Comparison of ENCODE assay signal across 1 cellular context in the genomic region with DNA sequence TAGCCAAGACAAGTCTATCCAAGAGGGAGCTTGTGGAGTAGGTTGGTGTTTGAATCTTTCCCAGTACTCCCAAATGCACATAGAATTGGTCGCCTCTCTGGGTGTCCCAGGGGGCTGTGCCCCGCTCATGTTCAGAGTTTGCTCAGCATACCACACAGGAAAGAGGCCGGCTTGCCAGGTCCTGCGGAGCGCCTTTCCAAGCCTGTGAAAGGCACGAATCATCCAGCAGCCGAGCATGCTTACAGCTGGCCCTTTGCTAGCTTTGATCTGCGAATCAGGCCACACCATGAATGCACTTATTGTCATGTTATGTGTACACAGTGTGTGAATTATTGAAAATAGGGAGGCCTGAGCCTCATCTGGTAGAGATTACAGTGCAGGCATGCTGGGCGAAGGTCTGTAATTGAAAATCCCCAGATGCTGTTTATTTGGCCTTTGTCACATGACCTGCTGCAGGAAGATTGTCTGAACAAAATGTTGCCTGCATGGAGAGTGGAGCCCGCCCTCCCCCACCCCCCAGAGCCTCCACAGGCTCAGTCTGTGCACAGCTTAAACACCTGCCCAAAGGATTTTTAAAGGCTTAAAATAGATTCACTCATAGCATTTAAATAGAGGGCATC.
TF ChIP-seq lines count a peak whose summit lies in the region.

No MANE protein-coding gene starts in this region.

TF ChIP-seq in HepG2, 621 proteins besides CTCF, POLR2A, EP300 and RAD21 (continued from another document and continues in another):
- TF ChIP-seq ZNF441 (CRISPR knock-in tag; IDR thresholded peaks at IDR 0.05; ENCODE audit: borderline replicate concordance) (no peak), HHEX (CRISPR knock-in tag; IDR thresholded peaks at IDR 0.05) (peak; percentile 88), FOXM1 (CRISPR knock-in tag; IDR thresholded peaks at IDR 0.05) (no peak), GABPA (IDR thresholded peaks at IDR 0.05; ENCODE audit: low read depth, low read length) (no peak), GABPA (CRISPR knock-in tag; IDR thresholded peaks at IDR 0.05; ENCODE audit: low read depth) (no peak), ZNF7 (CRISPR knock-in tag; IDR thresholded peaks at IDR 0.05) (no peak), MED8 (CRISPR knock-in tag; IDR thresholded peaks at IDR 0.05; ENCODE audit: insufficient replicate concordance) (peak; percentile 63), SETDB1 (CRISPR knock-in tag; IDR thresholded peaks at IDR 0.05; ENCODE audit: borderline replicate concordance) (no peak), FIP1L1 (IDR thresholded peaks at IDR 0.05; ENCODE audit: borderline replicate concordance, insufficient read depth, low read depth, low read length) (no peak), POLR2G (IDR thresholded peaks at IDR 0.05; ENCODE audit: low read depth, low read length) (peak; percentile 71), ZNF296 (CRISPR knock-in tag; conservative IDR thresholded peaks at IDR 0.05) (no peak), SALL1 (CRISPR knock-in tag; IDR thresholded peaks at IDR 0.05) (peak; percentile 99), TSC22D2 (CRISPR knock-in tag; IDR thresholded peaks at IDR 0.05; ENCODE audit: borderline replicate concordance) (no peak), HOXA3 (CRISPR knock-in tag; IDR thresholded peaks at IDR 0.05) (peak; percentile 84; the same call in 1 of the 2 replicates), NCOR1 (IDR thresholded peaks at IDR 0.05; ENCODE audit: borderline replicate concordance, low read length) (peak; percentile 82; the same call in 1 of the 2 replicates), TCF7L2 (IDR thresholded peaks at IDR 0.05; ENCODE audit: low read depth, low read length) (peak; percentile 60; the same call in 1 of the 2 replicates), MYNN (CRISPR knock-in tag; IDR thresholded peaks at IDR 0.05; ENCODE audit: low read depth) (no peak), PAX8 (CRISPR knock-in tag; IDR thresholded peaks at IDR 0.05; ENCODE audit: borderline replicate concordance) (no peak), NFIC (IDR thresholded peaks at IDR 0.05; ENCODE audit: low read length) (peak; percentile 77; the same call in 1 of the 2 replicates), ZNF235 (CRISPR knock-in tag; IDR thresholded peaks at IDR 0.05; ENCODE audit: borderline replicate concordance) (no peak), ZNF550 (CRISPR knock-in tag; IDR thresholded peaks at IDR 0.05; ENCODE audit: borderline replicate concordance) (no peak), SRY (CRISPR knock-in tag; IDR thresholded peaks at IDR 0.05) (no peak), MBD4 (IDR thresholded peaks at IDR 0.05; ENCODE audit: borderline replicate concordance, low read length) (no peak), ZNF451 (CRISPR knock-in tag; IDR thresholded peaks at IDR 0.05) (no peak), NFE2 (CRISPR knock-in tag; IDR thresholded peaks at IDR 0.05) (no peak), NKX3-1 (CRISPR knock-in tag; IDR thresholded peaks at IDR 0.05) (peak; percentile 66), ZFP36 (IDR thresholded peaks at IDR 0.05; ENCODE audit: borderline replicate concordance, low read depth, low read length, partially characterized antibody) (no peak), KLF6 (CRISPR knock-in tag; IDR thresholded peaks at IDR 0.05) (no peak), HDAC2 (CRISPR knock-in tag; IDR thresholded peaks at IDR 0.05) (peak; percentile 97), SRSF9 (IDR thresholded peaks at IDR 0.05; ENCODE audit: borderline replicate concordance, insufficient read depth, low read depth, low read length, poor library complexity, severe bottlenecking) (no peak), PRPF4 (IDR thresholded peaks at IDR 0.05; ENCODE audit: low read depth, low read length, poor library complexity, severe bottlenecking) (no peak)
- TF ChIP-seq, protein P1, sequence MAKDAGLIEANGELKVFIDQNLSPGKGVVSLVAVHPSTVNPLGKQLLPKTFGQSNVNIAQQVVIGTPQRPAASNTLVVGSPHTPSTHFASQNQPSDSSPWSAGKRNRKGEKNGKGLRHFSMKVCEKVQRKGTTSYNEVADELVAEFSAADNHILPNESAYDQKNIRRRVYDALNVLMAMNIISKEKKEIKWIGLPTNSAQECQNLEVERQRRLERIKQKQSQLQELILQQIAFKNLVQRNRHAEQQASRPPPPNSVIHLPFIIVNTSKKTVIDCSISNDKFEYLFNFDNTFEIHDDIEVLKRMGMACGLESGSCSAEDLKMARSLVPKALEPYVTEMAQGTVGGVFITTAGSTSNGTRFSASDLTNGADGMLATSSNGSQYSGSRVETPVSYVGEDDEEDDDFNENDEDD (CRISPR knock-in tag; IDR thresholded peaks at IDR 0.05; ENCODE audit: borderline replicate concordance): peak; percentile 55; the same call in 1 of the 2 replicates
- TF ChIP-seq, protein P2, sequence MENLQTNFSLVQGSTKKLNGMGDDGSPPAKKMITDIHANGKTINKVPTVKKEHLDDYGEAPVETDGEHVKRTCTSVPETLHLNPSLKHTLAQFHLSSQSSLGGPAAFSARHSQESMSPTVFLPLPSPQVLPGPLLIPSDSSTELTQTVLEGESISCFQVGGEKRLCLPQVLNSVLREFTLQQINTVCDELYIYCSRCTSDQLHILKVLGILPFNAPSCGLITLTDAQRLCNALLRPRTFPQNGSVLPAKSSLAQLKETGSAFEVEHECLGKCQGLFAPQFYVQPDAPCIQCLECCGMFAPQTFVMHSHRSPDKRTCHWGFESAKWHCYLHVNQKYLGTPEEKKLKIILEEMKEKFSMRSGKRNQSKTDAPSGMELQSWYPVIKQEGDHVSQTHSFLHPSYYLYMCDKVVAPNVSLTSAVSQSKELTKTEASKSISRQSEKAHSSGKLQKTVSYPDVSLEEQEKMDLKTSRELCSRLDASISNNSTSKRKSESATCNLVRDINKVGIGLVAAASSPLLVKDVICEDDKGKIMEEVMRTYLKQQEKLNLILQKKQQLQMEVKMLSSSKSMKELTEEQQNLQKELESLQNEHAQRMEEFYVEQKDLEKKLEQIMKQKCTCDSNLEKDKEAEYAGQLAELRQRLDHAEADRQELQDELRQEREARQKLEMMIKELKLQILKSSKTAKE (CRISPR knock-in tag; IDR thresholded peaks at IDR 0.05; ENCODE audit: borderline replicate concordance): peak; percentile 77; the same call in 1 of the 2 replicates
- TF ChIP-seq, protein P3, sequence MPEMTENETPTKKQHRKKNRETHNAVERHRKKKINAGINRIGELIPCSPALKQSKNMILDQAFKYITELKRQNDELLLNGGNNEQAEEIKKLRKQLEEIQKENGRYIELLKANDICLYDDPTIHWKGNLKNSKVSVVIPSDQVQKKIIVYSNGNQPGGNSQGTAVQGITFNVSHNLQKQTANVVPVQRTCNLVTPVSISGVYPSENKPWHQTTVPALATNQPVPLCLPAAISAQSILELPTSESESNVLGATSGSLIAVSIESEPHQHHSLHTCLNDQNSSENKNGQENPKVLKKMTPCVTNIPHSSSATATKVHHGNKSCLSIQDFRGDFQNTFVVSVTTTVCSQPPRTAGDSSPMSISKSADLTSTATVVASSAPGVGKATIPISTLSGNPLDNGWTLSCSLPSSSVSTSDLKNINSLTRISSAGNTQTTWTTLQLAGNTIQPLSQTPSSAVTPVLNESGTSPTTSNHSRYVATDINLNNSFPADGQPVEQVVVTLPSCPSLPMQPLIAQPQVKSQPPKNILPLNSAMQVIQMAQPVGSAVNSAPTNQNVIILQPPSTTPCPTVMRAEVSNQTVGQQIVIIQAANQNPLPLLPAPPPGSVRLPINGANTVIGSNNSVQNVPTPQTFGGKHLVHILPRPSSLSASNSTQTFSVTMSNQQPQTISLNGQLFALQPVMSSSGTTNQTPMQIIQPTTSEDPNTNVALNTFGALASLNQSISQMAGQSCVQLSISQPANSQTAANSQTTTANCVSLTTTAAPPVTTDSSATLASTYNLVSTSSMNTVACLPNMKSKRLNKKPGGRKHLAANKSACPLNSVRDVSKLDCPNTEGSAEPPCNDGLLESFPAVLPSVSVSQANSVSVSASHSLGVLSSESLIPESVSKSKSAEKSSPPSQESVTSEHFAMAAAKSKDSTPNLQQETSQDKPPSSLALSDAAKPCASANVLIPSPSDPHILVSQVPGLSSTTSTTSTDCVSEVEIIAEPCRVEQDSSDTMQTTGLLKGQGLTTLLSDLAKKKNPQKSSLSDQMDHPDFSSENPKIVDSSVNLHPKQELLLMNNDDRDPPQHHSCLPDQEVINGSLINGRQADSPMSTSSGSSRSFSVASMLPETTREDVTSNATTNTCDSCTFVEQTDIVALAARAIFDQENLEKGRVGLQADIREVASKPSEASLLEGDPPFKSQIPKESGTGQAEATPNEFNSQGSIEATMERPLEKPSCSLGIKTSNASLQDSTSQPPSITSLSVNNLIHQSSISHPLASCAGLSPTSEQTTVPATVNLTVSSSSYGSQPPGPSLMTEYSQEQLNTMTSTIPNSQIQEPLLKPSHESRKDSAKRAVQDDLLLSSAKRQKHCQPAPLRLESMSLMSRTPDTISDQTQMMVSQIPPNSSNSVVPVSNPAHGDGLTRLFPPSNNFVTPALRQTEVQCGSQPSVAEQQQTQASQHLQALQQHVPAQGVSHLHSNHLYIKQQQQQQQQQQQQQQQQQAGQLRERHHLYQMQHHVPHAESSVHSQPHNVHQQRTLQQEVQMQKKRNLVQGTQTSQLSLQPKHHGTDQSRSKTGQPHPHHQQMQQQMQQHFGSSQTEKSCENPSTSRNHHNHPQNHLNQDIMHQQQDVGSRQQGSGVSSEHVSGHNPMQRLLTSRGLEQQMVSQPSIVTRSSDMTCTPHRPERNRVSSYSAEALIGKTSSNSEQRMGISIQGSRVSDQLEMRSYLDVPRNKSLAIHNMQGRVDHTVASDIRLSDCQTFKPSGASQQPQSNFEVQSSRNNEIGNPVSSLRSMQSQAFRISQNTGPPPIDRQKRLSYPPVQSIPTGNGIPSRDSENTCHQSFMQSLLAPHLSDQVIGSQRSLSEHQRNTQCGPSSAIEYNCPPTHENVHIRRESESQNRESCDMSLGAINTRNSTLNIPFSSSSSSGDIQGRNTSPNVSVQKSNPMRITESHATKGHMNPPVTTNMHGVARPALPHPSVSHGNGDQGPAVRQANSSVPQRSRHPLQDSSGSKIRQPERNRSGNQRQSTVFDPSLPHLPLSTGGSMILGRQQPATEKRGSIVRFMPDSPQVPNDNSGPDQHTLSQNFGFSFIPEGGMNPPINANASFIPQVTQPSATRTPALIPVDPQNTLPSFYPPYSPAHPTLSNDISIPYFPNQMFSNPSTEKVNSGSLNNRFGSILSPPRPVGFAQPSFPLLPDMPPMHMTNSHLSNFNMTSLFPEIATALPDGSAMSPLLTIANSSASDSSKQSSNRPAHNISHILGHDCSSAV (CRISPR knock-in tag; IDR thresholded peaks at IDR 0.05; ENCODE audit: borderline replicate concordance): no peak
- TF ChIP-seq, protein P4, sequence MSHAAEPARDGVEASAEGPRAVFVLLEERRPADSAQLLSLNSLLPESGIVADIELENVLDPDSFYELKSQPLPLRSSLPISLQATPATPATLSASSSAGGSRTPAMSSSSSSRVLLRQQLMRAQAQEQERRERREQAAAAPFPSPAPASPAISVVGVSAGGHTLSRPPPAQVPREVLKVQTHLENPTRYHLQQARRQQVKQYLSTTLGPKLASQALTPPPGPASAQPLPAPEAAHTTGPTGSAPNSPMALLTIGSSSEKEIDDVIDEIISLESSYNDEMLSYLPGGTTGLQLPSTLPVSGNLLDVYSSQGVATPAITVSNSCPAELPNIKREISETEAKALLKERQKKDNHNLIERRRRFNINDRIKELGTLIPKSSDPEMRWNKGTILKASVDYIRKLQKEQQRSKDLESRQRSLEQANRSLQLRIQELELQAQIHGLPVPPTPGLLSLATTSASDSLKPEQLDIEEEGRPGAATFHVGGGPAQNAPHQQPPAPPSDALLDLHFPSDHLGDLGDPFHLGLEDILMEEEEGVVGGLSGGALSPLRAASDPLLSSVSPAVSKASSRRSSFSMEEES (CRISPR knock-in tag; IDR thresholded peaks at IDR 0.05): peak; percentile 90
- TF ChIP-seq, protein P5, sequence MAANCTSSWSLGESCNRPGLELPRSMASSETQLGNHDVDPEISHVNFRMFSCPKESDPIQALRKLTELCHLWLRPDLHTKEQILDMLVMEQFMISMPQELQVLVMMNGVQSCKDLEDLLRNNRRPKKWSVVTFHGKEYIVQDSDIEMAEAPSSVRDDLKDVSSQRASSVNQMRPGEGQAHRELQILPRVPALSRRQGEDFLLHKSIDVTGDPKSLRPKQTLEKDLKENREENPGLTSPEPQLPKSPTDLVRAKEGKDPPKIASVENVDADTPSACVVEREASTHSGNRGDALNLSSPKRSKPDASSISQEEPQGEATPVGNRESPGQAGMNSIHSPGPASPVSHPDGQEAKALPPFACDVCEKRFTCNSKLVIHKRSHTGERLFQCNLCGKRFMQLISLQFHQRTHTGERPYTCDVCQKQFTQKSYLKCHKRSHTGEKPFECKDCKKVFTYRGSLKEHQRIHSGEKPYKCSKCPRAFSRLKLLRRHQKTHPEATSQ (CRISPR knock-in tag; IDR thresholded peaks at IDR 0.05; ENCODE audit: borderline replicate concordance): peak; percentile 76; the same call in 1 of the 2 replicates
- TF ChIP-seq, protein P6, sequence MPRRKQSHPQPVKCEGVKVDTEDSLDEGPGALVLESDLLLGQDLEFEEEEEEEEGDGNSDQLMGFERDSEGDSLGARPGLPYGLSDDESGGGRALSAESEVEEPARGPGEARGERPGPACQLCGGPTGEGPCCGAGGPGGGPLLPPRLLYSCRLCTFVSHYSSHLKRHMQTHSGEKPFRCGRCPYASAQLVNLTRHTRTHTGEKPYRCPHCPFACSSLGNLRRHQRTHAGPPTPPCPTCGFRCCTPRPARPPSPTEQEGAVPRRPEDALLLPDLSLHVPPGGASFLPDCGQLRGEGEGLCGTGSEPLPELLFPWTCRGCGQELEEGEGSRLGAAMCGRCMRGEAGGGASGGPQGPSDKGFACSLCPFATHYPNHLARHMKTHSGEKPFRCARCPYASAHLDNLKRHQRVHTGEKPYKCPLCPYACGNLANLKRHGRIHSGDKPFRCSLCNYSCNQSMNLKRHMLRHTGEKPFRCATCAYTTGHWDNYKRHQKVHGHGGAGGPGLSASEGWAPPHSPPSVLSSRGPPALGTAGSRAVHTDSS (CRISPR knock-in tag; conservative IDR thresholded peaks at IDR 0.05): no peak
- TF ChIP-seq, protein P7, sequence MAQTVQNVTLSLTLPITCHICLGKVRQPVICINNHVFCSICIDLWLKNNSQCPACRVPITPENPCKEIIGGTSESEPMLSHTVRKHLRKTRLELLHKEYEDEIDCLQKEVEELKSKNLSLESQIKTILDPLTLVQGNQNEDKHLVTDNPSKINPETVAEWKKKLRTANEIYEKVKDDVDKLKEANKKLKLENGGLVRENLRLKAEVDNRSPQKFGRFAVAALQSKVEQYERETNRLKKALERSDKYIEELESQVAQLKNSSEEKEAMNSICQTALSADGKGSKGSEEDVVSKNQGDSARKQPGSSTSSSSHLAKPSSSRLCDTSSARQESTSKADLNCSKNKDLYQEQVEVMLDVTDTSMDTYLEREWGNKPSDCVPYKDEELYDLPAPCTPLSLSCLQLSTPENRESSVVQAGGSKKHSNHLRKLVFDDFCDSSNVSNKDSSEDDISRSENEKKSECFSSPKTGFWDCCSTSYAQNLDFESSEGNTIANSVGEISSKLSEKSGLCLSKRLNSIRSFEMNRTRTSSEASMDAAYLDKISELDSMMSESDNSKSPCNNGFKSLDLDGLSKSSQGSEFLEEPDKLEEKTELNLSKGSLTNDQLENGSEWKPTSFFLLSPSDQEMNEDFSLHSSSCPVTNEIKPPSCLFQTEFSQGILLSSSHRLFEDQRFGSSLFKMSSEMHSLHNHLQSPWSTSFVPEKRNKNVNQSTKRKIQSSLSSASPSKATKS (CRISPR knock-in tag; IDR thresholded peaks at IDR 0.05): no peak
- TF ChIP-seq, protein P8, sequence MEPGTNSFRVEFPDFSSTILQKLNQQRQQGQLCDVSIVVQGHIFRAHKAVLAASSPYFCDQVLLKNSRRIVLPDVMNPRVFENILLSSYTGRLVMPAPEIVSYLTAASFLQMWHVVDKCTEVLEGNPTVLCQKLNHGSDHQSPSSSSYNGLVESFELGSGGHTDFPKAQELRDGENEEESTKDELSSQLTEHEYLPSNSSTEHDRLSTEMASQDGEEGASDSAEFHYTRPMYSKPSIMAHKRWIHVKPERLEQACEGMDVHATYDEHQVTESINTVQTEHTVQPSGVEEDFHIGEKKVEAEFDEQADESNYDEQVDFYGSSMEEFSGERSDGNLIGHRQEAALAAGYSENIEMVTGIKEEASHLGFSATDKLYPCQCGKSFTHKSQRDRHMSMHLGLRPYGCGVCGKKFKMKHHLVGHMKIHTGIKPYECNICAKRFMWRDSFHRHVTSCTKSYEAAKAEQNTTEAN (CRISPR knock-in tag; conservative IDR thresholded peaks at IDR 0.05): peak; percentile 93
